ENCODE assay signal across 17 cellular contexts in the genomic region with DNA sequence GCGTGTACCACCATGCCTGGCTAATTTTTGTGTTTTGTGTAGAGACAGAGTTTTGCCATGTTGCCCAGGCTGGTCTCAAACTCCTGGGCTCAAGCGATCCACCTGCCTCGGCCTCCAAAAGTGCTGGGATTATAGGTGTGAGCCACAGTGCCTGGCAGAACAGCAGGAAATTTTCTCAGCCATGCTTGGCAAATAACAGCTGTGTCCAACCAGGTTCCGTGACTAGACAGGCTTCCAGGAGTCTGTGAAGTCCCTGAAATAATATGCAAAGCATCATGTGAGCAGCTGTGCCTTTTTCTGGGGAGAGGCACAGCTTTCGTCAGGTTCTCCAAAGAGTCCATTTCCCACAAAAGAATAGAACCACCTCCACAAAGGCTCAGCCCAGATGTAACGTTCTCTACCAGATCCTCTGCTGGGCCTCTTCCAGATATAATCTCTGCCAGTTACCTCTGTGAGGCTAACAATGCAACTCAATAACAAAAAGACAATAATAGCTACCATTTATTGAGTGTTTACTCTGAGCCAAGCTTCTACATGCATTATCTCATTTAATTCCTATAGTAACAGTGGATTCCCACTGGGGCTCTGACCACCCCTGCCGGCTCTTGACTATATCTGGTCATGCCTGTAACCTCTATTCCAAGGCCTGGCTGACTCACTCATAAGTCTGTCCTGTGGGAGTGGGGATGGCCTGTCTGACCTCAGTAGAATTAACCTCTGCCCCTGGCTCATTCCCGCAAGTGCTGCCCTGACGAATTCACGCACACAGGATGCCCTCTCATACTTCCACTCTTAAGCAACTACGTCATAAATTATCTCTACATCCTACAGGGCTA. TPM values are rescaled to one million over a fixed set of nuclear protein-coding genes. Genes with fewer than 3 reads are reported as not detected.
DNase-seq lines count a peak whose midpoint lies in the region; ATAC-seq and TF ChIP-seq lines count a peak whose summit lies in the region.
"Had no signal": no experiment of that assay in that cellular context is flagged by ENCODE, and none has a peak within 500 bp of the region (broad histone marks: within the 10 kb centered on the region; RNA-seq: fewer than 3 reads in every experiment).

No MANE protein-coding gene starts in this region.

- no peak for ATAC-seq in HG03469 (IDR thresholded peaks at IDR 0.05; ENCODE audit: unreplicated experiment)
- ATAC-seq: activated naive CD8-positive, alpha-beta T cell treated with anti-CD3 and anti-CD28 coated beads, Interleukin-2, amount 50 U/mL, for 24 hours; activated T-cell treated with anti-CD3 and anti-CD28 coated beads, Interleukin-2, amount 50 U/mL, for 72 hours; stimulated activated naive CD8-positive, alpha-beta T cell treated with anti-CD3 and anti-CD28 coated beads, Interleukin-15, amount 100 ng/mL, for 72 hours had no signal

- DNase-seq in A172 (ENCODE audit: low spot score) (peak; percentile 11), HS-5 (ENCODE audit: low read depth) (peak; percentile 16), adrenal gland (peak in 4 of 7 donors; percentile 41 to 74 (median 59)), kidney tubule cell (ENCODE audit: low spot score) (peak; percentile 10), stomach (no peak), WERI-Rb-1 (no peak)
- DNase-seq in stimulated activated CD4-positive, alpha-beta T cell treated with anti-CD3 and anti-CD28 coated beads, Interleukin-2, amount 100 ng/mL, for 24 hours: no peak
- DNase-seq: activated CD4-positive, alpha-beta T cell treated with anti-CD3 and anti-CD28 coated beads, Interleukin-2, amount 10 ng/mL, durations not matched to agents 7 days and 5 days; activated naive CD8-positive, alpha-beta T cell treated with anti-CD3 and anti-CD28 coated beads, Interleukin-2, amount 50 U/mL, for 24 hours; activated T-cell treated with anti-CD3 and anti-CD28 coated beads, Interleukin-2, amount 50 U/mL, for 72 hours; Calu3; SHP77 treated with DMSO at 0.1 percent for 48 hours; stimulated activated naive CD8-positive, alpha-beta T cell treated with anti-CD3 and anti-CD28 coated beads, Interleukin-15, amount 100 ng/mL, for 72 hours; T1000 had no signal

- intact Hi-C loops in adrenal gland (cut with DNase I) (no loop called here), stomach (cut with DNase I; ENCODE audit: low total_unique reads) (no loop called here)

- 56 to 64% (median 58%) methylated on average over 9 to 11 of the region's 11 CpGs for WGBS in adrenal gland, 4 donors
- 67 to 75% (median 72%) methylated on average over 11 of the region's 11 CpGs for WGBS in stomach, 5 donors

- H3K36me3 ChIP-seq in adrenal gland (replicated peaks in 1 of 2): no peaks in the 10 kb centered on the region
- H3K36me3 ChIP-seq in stomach: no peaks in the 10 kb centered on the region
- H3K36me3 ChIP-seq in WERI-Rb-1: no peaks in the 10 kb centered on the region

- no peak for TF ChIP-seq EP300 in stomach (IDR thresholded peaks at IDR 0.05)

- H3K4me3 ChIP-seq in adrenal gland: no peak overlapping the region
- no peak overlapping the region for H3K4me3 ChIP-seq in stomach
- no peak overlapping the region for H3K4me3 ChIP-seq in WERI-Rb-1 (ENCODE audit: low read depth, low read length)
- H3K4me3 ChIP-seq: lung, skin epidermis had no signal

- H3K9me3 ChIP-seq in adrenal gland (replicated peaks in 1 of 3) (no peaks in the 10 kb centered on the region), stomach (no peaks in the 10 kb centered on the region), WERI-Rb-1 (ENCODE audit: severe bottlenecking) (no peaks in the 10 kb centered on the region)

- peaks cover 0 to 8% of the 10 kb centered on the region in 2 donors for H3K4me1 ChIP-seq in adrenal gland (replicated peaks in 1 of 2)
- H3K4me1 ChIP-seq in stomach: peaks cover 12 to 15% (median 13%) of the 10 kb centered on the region in 4 donors

- H3K27me3 ChIP-seq in adrenal gland (no peaks in the 10 kb centered on the region), stomach (peaks cover 0 to 36% (median 30%) of the 10 kb centered on the region in 3 donors), WERI-Rb-1 (ENCODE audit: insufficient read depth, low read depth, severe bottlenecking) (no peaks in the 10 kb centered on the region)

- TF ChIP-seq CTCF in adrenal gland (IDR thresholded peaks at IDR 0.05): no peak
- TF ChIP-seq CTCF in stomach (IDR thresholded peaks at IDR 0.05): no peak
- TF ChIP-seq CTCF in WERI-Rb-1 (IDR thresholded peaks at IDR 0.05; ENCODE audit: low read depth, low read length): no peak

- peak overlapping the region in 3 of 5 donors; percentile 39 to 84 (median 55) for H3K27ac ChIP-seq in adrenal gland
- no peak overlapping the region for H3K27ac ChIP-seq in stomach
- H3K27ac ChIP-seq in WERI-Rb-1: no peak overlapping the region
- H3K27ac ChIP-seq: skin epidermis had no signal

- TF ChIP-seq POLR2A in adrenal gland (IDR thresholded peaks at IDR 0.05) (no peak), stomach (IDR thresholded peaks at IDR 0.05) (no peak)

RNA-seq across cellular contexts. Expression of a gene that starts 4.0 kb away (rescaled TPM):
- total RNA-seq in A172 (2014; rRNA removed; shearing (Covaris generic)): 2.5 and 3.3 TPM in 2 replicates
- total RNA-seq in adrenal gland (100 to 1,000 TPM in 1 of 8 donors, 10 to 100 TPM in 3, 1 to 10 TPM in 4; 2.9 to 121 (median 8.5) TPM), stomach (not detected)
- polyA plus RNA-seq in adrenal gland (100 to 1,000 TPM in 1 of 3 donors, 10 to 100 TPM in 1, 1 to 10 TPM in 1; 9.4 to 195 (median 10.7) TPM), stomach (under 1 TPM in 1 of 3 donors, not detected in 2; 0.08 TPM)
- total RNA-seq: activated T-cell treated with anti-CD3 and anti-CD28 coated beads, Interleukin-2, amount 50 U/mL, for 72 hours; Calu3; lung had no signal

RNA-seq across cellular contexts. Expression of a gene that starts 52.9 kb away (rescaled TPM):
- 88.1 and 89.8 TPM in 2 replicates for total RNA-seq in A172 (2014; rRNA removed; shearing (Covaris generic))
- total RNA-seq in adrenal gland: 10 to 100 TPM; 25.9 to 58.7 (median 41.3) TPM
- 10 to 100 TPM; 12.0 to 37.1 (median 15.9) TPM for polyA plus RNA-seq in adrenal gland
- 100 to 1,000 TPM in 1 of 5 donors, 10 to 100 TPM in 3, 1 to 10 TPM in 1; 1.8 to 100 (median 21.3) TPM for total RNA-seq in stomach
- 10 to 100 TPM; 16.6 to 19.7 (median 19.4) TPM for polyA plus RNA-seq in stomach

RNA-seq across cellular contexts. Expression of a gene that starts 53.2 kb away (rescaled TPM):
- 37.5 and 37.6 TPM in 2 replicates for total RNA-seq in A172 (2014; rRNA removed; shearing (Covaris generic))
- total RNA-seq in adrenal gland: 10 to 100 TPM; 20.9 to 49.8 (median 26.2) TPM
- 10 to 100 TPM; 31.5 to 62.1 (median 45.1) TPM for polyA plus RNA-seq in adrenal gland
- 10 to 100 TPM in 2 of 5 donors, 1 to 10 TPM in 2, not detected in 1; 1.8 to 31.6 (median 15.0) TPM for total RNA-seq in stomach
- 10 to 100 TPM; 23.2 to 39.0 (median 32.7) TPM for polyA plus RNA-seq in stomach

Comparison
In these comparisons a context has a peak if more than half of its experiments do, and no peak if none do; other contexts are left out.
1. DNase-seq: peak in A172 (single experiment), HS-5 (single experiment), adrenal gland (4 of 7) and kidney tubule cell (single experiment); none in stomach (single experiment), stimulated activated CD4-positive, alpha-beta T cell treated with anti-CD3 and anti-CD28 coated beads, Interleukin-2, amount 100 ng/mL, for 24 hours (0 of 2) and WERI-Rb-1 (single experiment).
2. H3K27ac ChIP-seq: peak in adrenal gland (3 of 5); none in stomach (0 of 5) and WERI-Rb-1 (single experiment).